Comparison of ENCODE assay signal across 10 cellular contexts in genomic region chr12:130633771-130634170, GRCh38.
DNase-seq lines count a peak whose midpoint lies in the region; ATAC-seq and TF ChIP-seq lines count a peak whose summit lies in the region.
"Had no signal": no experiment of that assay in that cellular context is flagged by ENCODE, and none has a peak within 500 bp of the region (broad histone marks: within the 10 kb centered on the region; RNA-seq: fewer than 3 reads in every experiment).

No MANE protein-coding gene starts in this region.

- no peak for TF ChIP-seq POLR2A in thyroid gland (IDR thresholded peaks at IDR 0.05)

- no peaks in the 10 kb centered on the region for H3K4me1 ChIP-seq in thyroid gland

- H3K9me3 ChIP-seq in thyroid gland = no peaks in the 10 kb centered on the region
- H3K9me3 ChIP-seq: thoracic aorta had no signal

- POLR2A ChIA-PET in RWPE1 (lab: Yijun Ruan, JAX; ENCODE audit: low non-redundant PET) = interaction anchor here (0.6 kb wide), 1 partner anchor 129 kb away, joined by 4 read pairs; no protein-coding TSS in a partner anchor

- peak; percentile 87 for DNase-seq in NCI-H1436 (lab: John Stamatoyannopoulos, UW)
- peak; percentile 13 for DNase-seq in RWPE1 (ENCODE audit: low spot score)
- DNase-seq in islet precursor cell = peak; percentile 88
- DNase-seq in thyroid gland = peak; percentile 7 to 15
- no peak for DNase-seq in cerebellar nuclear complex (lab: John Stamatoyannopoulos, UW)
- DNase-seq in activated CD4-positive, alpha-beta T cell treated with anti-CD3 and anti-CD28 coated beads, Interleukin-2, amount 50 U/mL, for 1 hour = no peak

- H3K27ac ChIP-seq in RWPE1 = no peak overlapping the region
- no peak overlapping the region for H3K27ac ChIP-seq in thyroid gland
- H3K27ac ChIP-seq: skin epidermis, thoracic aorta had no signal

- intact Hi-C loops in thyroid gland (cut with DNase I) = no loop called here

- H3K36me3 ChIP-seq in thyroid gland = no peaks in the 10 kb centered on the region
- H3K36me3 ChIP-seq: thoracic aorta had no signal

- WGBS in thyroid gland, 2 donors = 16 to 20% methylated on average over 10 to 17 of the region's 17 CpGs

- no peak overlapping the region for H3K4me3 ChIP-seq in thyroid gland (replicated peaks in 1 of 3)
- H3K4me3 ChIP-seq: skin epidermis, thoracic aorta had no signal

- ATAC-seq in GM21526 (IDR thresholded peaks at IDR 0.05; ENCODE audit: low FRiP score, unreplicated experiment) = no peak
- no peak for ATAC-seq in GM19455 (IDR thresholded peaks at IDR 0.05; ENCODE audit: unreplicated experiment)

- TF ChIP-seq CTCF in RWPE1 (conservative IDR thresholded peaks at IDR 0.05; ENCODE audit: low read depth) (no peak), thyroid gland (IDR thresholded peaks at IDR 0.05) (no peak)

- no peaks in the 10 kb centered on the region for H3K27me3 ChIP-seq in thyroid gland

- CTCF ChIA-PET in RWPE1 (lab: Yijun Ruan, JAX) = interaction anchor here (0.6 to 0.7 kb wide), 2 partner anchors 49 to 106 kb away, joined by 3 to 6 read pairs; no protein-coding TSS in a partner anchor

Comparison
In these comparisons a context has a peak if more than half of its experiments do, and no peak if none do; other contexts are left out.
1. DNase-seq: peak in NCI-H1436 (single experiment), RWPE1 (single experiment), islet precursor cell (single experiment) and thyroid gland (2 of 2); none in cerebellar nuclear complex (0 of 2) and activated CD4-positive, alpha-beta T cell treated with anti-CD3 and anti-CD28 coated beads, Interleukin-2, amount 50 U/mL, for 1 hour (single experiment).